ENCODE assay signal across 20 cellular contexts in genomic region chr1:982765-983436, GRCh38. TPM values are rescaled to one million over a fixed set of nuclear protein-coding genes. Genes with fewer than 3 reads are reported as not detected.
DNase-seq lines count a peak whose midpoint lies in the region; ATAC-seq, FAIRE-seq and TF ChIP-seq lines count a peak whose summit lies in the region.
"Had no signal": no experiment of that assay in that cellular context is flagged by ENCODE, and none has a peak within 500 bp of the region (broad histone marks: within the 10 kb centered on the region; RNA-seq: fewer than 3 reads in every experiment).

No MANE protein-coding gene starts in this region.

- H2AFZ ChIP-seq in K562 (ENCODE audit: low read depth, low read length) (no peak overlapping the region), keratinocyte (ENCODE audit: control insufficient read depth, low read length) (no peak overlapping the region)

- no peak for TF ChIP-seq RAD21 in K562 (CRISPR knock-in tag; conservative IDR thresholded peaks at IDR 0.05 in 1 of 2, IDR thresholded peaks at IDR 0.05 in 1 of 2)

- no peak overlapping the region for H3K27ac Mint-ChIP-seq in activated naive CD8-positive, alpha-beta T cell treated with anti-CD3 and anti-CD28 coated beads for 36 hours
- H3K27ac Mint-ChIP-seq: CD14-positive monocyte had no signal

- dilution Hi-C loops in keratinocyte (cut with MboI; ENCODE audit: extremely low pct_ligation_motif_present, low sequenced_read_pairs) = no loop called here

- in situ Hi-C loops in K562 (cut with MboI) (loop anchor here (10.0 kb wide), 1 partner anchor 82 kb away; no protein-coding TSS in a partner anchor), KBM-7 (cut with MboI; ENCODE audit: low pct_unique_long_range_greater_than_20kb, low sequenced_read_pairs) (no loop called here)

- H3K27ac ChIP-seq in K562 (ENCODE audit: extremely low read depth, low read depth, low read length) = no peak overlapping the region
- H3K27ac ChIP-seq in keratinocyte (ENCODE audit: control insufficient read depth, insufficient read depth, low read length) = no peak overlapping the region
- H3K27ac ChIP-seq: HL-60, KMS-11, SJSA1 had no signal

- no peaks in the 10 kb centered on the region for H3K4me1 Mint-ChIP-seq in activated naive CD8-positive, alpha-beta T cell treated with anti-CD3 and anti-CD28 coated beads for 36 hours
- H3K4me1 Mint-ChIP-seq: CD14-positive monocyte had no signal

- no peaks in the 10 kb centered on the region for H3K36me3 ChIP-seq in K562 (ENCODE audit: control insufficient read depth, insufficient read depth, low read length)
- no peaks in the 10 kb centered on the region for H3K36me3 ChIP-seq in keratinocyte (ENCODE audit: control insufficient read depth in 2 of 2, extremely low read depth in 1 of 2, insufficient read depth in 2 of 2, low read length in 2 of 2)
- H3K36me3 ChIP-seq: SJSA1 had no signal

- H4K20me1 ChIP-seq in K562 (replicated peaks; ENCODE audit: control insufficient read depth, insufficient read depth, low read length) = peaks cover 13% of the 10 kb centered on the region
- no peaks in the 10 kb centered on the region for H4K20me1 ChIP-seq in keratinocyte (ENCODE audit: control insufficient read depth, extremely low read depth, insufficient read depth, low read length)

- H3K27me3 ChIP-seq in K562 (ENCODE audit: control insufficient read depth in 2 of 2, insufficient read depth in 2 of 2, low read length in 2 of 2) = peaks cover 39 to 60% of the 10 kb centered on the region in 2 experiments; a peak in 4 of 5 replicates
- peaks cover 51% of the 10 kb centered on the region for H3K27me3 ChIP-seq in keratinocyte (ENCODE audit: control insufficient read depth, extremely low read depth, insufficient read depth, low read length)

- TF ChIP-seq CTCF in K562 (IDR thresholded peaks at IDR 0.05 in 2 of 3, conservative IDR thresholded peaks at IDR 0.05 in 1 of 3; ENCODE audit: insufficient read depth in 2 of 3, low read depth in 1 of 3, low read length in 3 of 3) (no peak), keratinocyte (optimal IDR thresholded peaks at IDR 0.05 in 1 of 3, IDR thresholded peaks at IDR 0.05 in 1 of 3, conservative IDR thresholded peaks at IDR 0.05 in 1 of 3; ENCODE audit: extremely low read depth in 1 of 3, insufficient read depth in 2 of 3, low read length in 3 of 3) (no peak)

- CTCF ChIA-PET in K562 (lab: Yijun Ruan, JAX; ENCODE audit: low intra/inter-chr PET ratio) = interaction anchor here (2.9 kb wide), 1 partner anchor 81 kb away, joined by 27 read pairs; no protein-coding TSS in a partner anchor

- ATAC-seq in Right ventricle myocardium inferior = no peak
- no peak for ATAC-seq in Right ventricle myocardium superior (ENCODE audit: poor library complexity)
- ATAC-seq in K562 = no peak

- no peaks in the 10 kb centered on the region for H3K36me3 Mint-ChIP-seq in activated naive CD8-positive, alpha-beta T cell treated with anti-CD3 and anti-CD28 coated beads for 36 hours
- H3K36me3 Mint-ChIP-seq: CD14-positive monocyte had no signal

- H3K4me3 ChIP-seq in K562 (no peak overlapping the region), keratinocyte (ENCODE audit: control insufficient read depth in 2 of 3, extremely low read depth in 1 of 3, insufficient read depth in 2 of 3, low read depth in 1 of 3, low read length in 3 of 3) (no peak overlapping the region)
- H3K4me3 ChIP-seq: A549, SJSA1 had no signal

- no peak for TF ChIP-seq EP300 in K562 (IDR thresholded peaks at IDR 0.05; ENCODE audit: low read length)

- intact Hi-C loops in Right ventricle myocardium inferior (cut with DNase I) = no loop called here
- intact Hi-C loops in Right ventricle myocardium superior (cut with DNase I) = no loop called here
- intact Hi-C loops in K562 (cut with micrococcal nuclease) = loop anchor here (10.0 kb wide), 1 partner anchor 312 kb away; no protein-coding TSS in a partner anchor

- H3K27me3 Mint-ChIP-seq in activated naive CD8-positive, alpha-beta T cell treated with anti-CD3 and anti-CD28 coated beads for 36 hours = peaks cover 33% of the 10 kb centered on the region

- H3K4me2 ChIP-seq in K562 (ENCODE audit: insufficient read depth, low read length) (no peak overlapping the region), keratinocyte (ENCODE audit: control insufficient read depth, extremely low read depth, insufficient read depth, low read depth, low read length) (peak overlapping the region; percentile 16)
- H3K4me2 ChIP-seq: A549, KMS-11 had no signal

- H3K4me1 ChIP-seq in K562 (replicated peaks in 1 of 2; ENCODE audit: control insufficient read depth in 2 of 2, insufficient read depth in 2 of 2, low read length in 2 of 2) (peaks cover 0 to 61% of the 10 kb centered on the region in 2 experiments; a peak in 3 of 5 replicates), keratinocyte (ENCODE audit: control insufficient read depth, extremely low read depth, insufficient read depth, low read length) (no peaks in the 10 kb centered on the region)
- H3K4me1 ChIP-seq: A549, Caco-2 had no signal

- peak overlapping the region in 1 of 2 experiments; percentile 37; a peak in 1 of 4 replicates for H3K9ac ChIP-seq in K562 (ENCODE audit: insufficient read depth in 1 of 2, low read depth in 2 of 2, low read length in 2 of 2)
- no peak overlapping the region for H3K9ac ChIP-seq in keratinocyte (ENCODE audit: control insufficient read depth, extremely low read depth, insufficient read depth, low read length)
- H3K9ac ChIP-seq: KMS-11 had no signal

- H3K9me3 ChIP-seq in K562 (replicated peaks; ENCODE audit: control insufficient read depth, insufficient read depth, low read depth, low read length) (no peaks in the 10 kb centered on the region), keratinocyte (ENCODE audit: control insufficient read depth, low read depth, low read length) (no peaks in the 10 kb centered on the region)
- H3K9me3 ChIP-seq: A549, Caco-2, SJSA1 had no signal

- TF ChIP-seq POLR2A in K562 (conservative IDR thresholded peaks at IDR 0.05) = no peak

- H3K79me2 ChIP-seq in K562 (ENCODE audit: control insufficient read depth, insufficient read depth, low read length) (no peaks in the 10 kb centered on the region), keratinocyte (ENCODE audit: control insufficient read depth, insufficient read depth, low read length) (no peaks in the 10 kb centered on the region)

- FAIRE-seq in K562 (lab: Jason Lieb, UNC) (no peak), keratinocyte (lab: Jason Lieb, UNC) (no peak)
- FAIRE-seq: A549 had no signal

- no peak overlapping the region for H3K4me3 Mint-ChIP-seq in activated naive CD8-positive, alpha-beta T cell treated with anti-CD3 and anti-CD28 coated beads for 36 hours

- POLR2A ChIA-PET in K562 (lab: Yijun Ruan, JAX) = interaction anchor here (0.6 to 1.7 kb wide), 7 partner anchors 12 to 351 kb away, joined by 3 to 8 read pairs (median 4); partner anchors contain the start of genes PLEKHN1 and TNFRSF18

- 12% methylated on average over 43 of the region's 43 CpGs for WGBS in K562 (ENCODE audit: insufficient coverage, low coverage, missing lambda C conversion rate)

- no peaks in the 10 kb centered on the region for H3K9me3 Mint-ChIP-seq in activated naive CD8-positive, alpha-beta T cell treated with anti-CD3 and anti-CD28 coated beads for 36 hours

- DNase-seq in Right ventricle myocardium inferior (ENCODE audit: missing footprints) (peak; percentile 63), Right ventricle myocardium superior (no peak), K562 (ENCODE audit: extremely low read depth in 1 of 4, low spot score in 3 of 4) (no peak), keratinocyte (ENCODE audit: low read depth, low spot score) (no peak), KBM-7 (no peak)
- DNase-seq in activated naive CD8-positive, alpha-beta T cell treated with anti-CD3 and anti-CD28 coated beads for 36 hours = no peak
- DNase-seq in central memory CD4-positive, alpha-beta T cell = no peak
- DNase-seq in stimulated activated naive CD4-positive, alpha-beta T cell treated with Interleukin-2 at 50 U/mL for 16 hours (lab: John Stamatoyannopoulos, UW) = no peak
- DNase-seq: Caco-2, GOT3, NCI-H1105, NCI-H187 treated with DMSO at 0.1 percent for 48 hours, NCI-H2171 treated with DMSO at 0.1 percent for 48 hours had no signal

- no peaks in the 10 kb centered on the region for H3K9me1 ChIP-seq in K562 (ENCODE audit: control insufficient read depth, insufficient read depth, low read length)
- no peaks in the 10 kb centered on the region for H3K9me1 ChIP-seq in keratinocyte (ENCODE audit: control insufficient read depth, extremely low read depth, insufficient read depth, low read length)

- BruUV-seq in K562 (replicated peaks; lab: Mats Ljungman, UMichigan) = no TSS peak

RNA-seq across cellular contexts. Expression of gene PERM1, which starts 1.0 kb away (rescaled TPM):
- total RNA-seq in Right ventricle myocardium inferior (174 TPM), Right ventricle myocardium superior (170 TPM), K562 (2014; rRNA removed) (not detected in 2 replicates), K562 (2014; rRNA removed; fragmentation: Illumina TruSeq; extraction: Trizol) (not detected in 2 replicates), K562 (2015; rRNA removed; fragmentation: Illumina TruSeq; extraction: Trizol) (not detected in 2 replicates), K562 (2021) (not detected in 2 replicates)
- 0.30 and 1.0 TPM in 2 replicates for total RNA-seq in K562 (2011; cell fraction: chromatin; rRNA removed; ENCODE audit: low replicate concordance)
- 0.39 and 0.67 TPM in 2 replicates for total RNA-seq in K562 (2011; cell fraction: nucleolus; rRNA removed)
- 0.23 and 0.29 TPM in 2 replicates for total RNA-seq in K562 (2011; cell fraction: nucleoplasm; rRNA removed)
- polyA plus RNA-seq in K562 (2011; rRNA removed) (0.04 TPM in 1 of 2 replicates, not detected in the other), K562 (2014; fragmentation: Illumina TruSeq; extraction: Trizol) (not detected in 2 replicates), K562 (2014; fragmentation: Nextera tagmentation; extraction: Ambion mirVana) (not detected), K562 (2014; rRNA removed) (not detected in 2 replicates), keratinocyte (not detected in 3 replicates)
- 0.06 TPM in 1 of 2 replicates, not detected in the other for polyA plus RNA-seq in K562 (2011; cell fraction: cytosol; rRNA removed)
- 0.18 and 0.25 TPM in 2 replicates for polyA plus RNA-seq in K562 (2011; cell fraction: nucleus; rRNA removed)
- polyA plus RNA-seq in K562 (2012) = 0.46 and 0.48 TPM in 2 replicates
- polyA minus RNA-seq in K562 (2011; rRNA and poly(A)+ RNA removed) = not detected in 2 replicates
- not detected in 2 replicates for polyA minus RNA-seq in K562 (2011; cell fraction: cytosol; rRNA and poly(A)+ RNA removed)
- 0.33 TPM in 1 of 2 replicates, not detected in the other for polyA minus RNA-seq in K562 (2011; cell fraction: nucleus; rRNA and poly(A)+ RNA removed)
- not detected for polyA plus RNA-seq in keratinocyte (2011; ENCODE audit: low read depth)
- not detected in 2 replicates for polyA plus RNA-seq in keratinocyte (2011; cell fraction: cytosol; rRNA removed)
- not detected in 2 replicates for polyA plus RNA-seq in keratinocyte (2011; cell fraction: nucleus; rRNA removed)
- 6.3 and 8.5 TPM in 2 replicates for polyA plus RNA-seq in keratinocyte (2012; ENCODE audit: low replicate concordance)
- not detected in 3 replicates for polyA minus RNA-seq in keratinocyte
- not detected for polyA minus RNA-seq in keratinocyte (2011; cell fraction: cytosol; rRNA and poly(A)+ RNA removed)
- not detected in 2 replicates for polyA minus RNA-seq in keratinocyte (2011; cell fraction: nucleus; rRNA and poly(A)+ RNA removed)
- not detected for total RNA-seq in activated naive CD8-positive, alpha-beta T cell treated with anti-CD3 and anti-CD28 coated beads for 36 hours
- total RNA-seq: MCF 10A, NCI-H460 had no signal
- polyA plus RNA-seq: CD14-positive monocyte had no signal

RNA-seq across cellular contexts. Expression of gene PLEKHN1, which starts 16.6 kb away (rescaled TPM):
- total RNA-seq in Right ventricle myocardium inferior (not detected), Right ventricle myocardium superior (not detected), K562 (2014; rRNA removed) (0.09 and 0.69 TPM in 2 replicates), K562 (2014; rRNA removed; fragmentation: Illumina TruSeq; extraction: Trizol) (0.07 TPM in 1 of 2 replicates, not detected in the other), K562 (2015; rRNA removed; fragmentation: Illumina TruSeq; extraction: Trizol) (0.11 and 0.18 TPM in 2 replicates), K562 (2021) (1.2 and 1.5 TPM in 2 replicates)
- total RNA-seq in K562 (2011; cell fraction: chromatin; rRNA removed; ENCODE audit: low replicate concordance) = 0.99 and 3.5 TPM in 2 replicates
- total RNA-seq in K562 (2011; cell fraction: nucleolus; rRNA removed) = 1.2 and 2.6 TPM in 2 replicates
- total RNA-seq in K562 (2011; cell fraction: nucleoplasm; rRNA removed) = 0.88 and 1.6 TPM in 2 replicates
- polyA plus RNA-seq in K562 (2011; rRNA removed) (0.13 and 0.34 TPM in 2 replicates), K562 (2014; fragmentation: Illumina TruSeq; extraction: Trizol) (0.13 and 0.69 TPM in 2 replicates), K562 (2014; fragmentation: Nextera tagmentation; extraction: Ambion mirVana) (not detected), K562 (2014; rRNA removed) (0.52 and 0.80 TPM in 2 replicates), keratinocyte (2.5 to 4.9 TPM (median 3.8 TPM) in 3 replicates)
- polyA plus RNA-seq in K562 (2011; cell fraction: cytosol; rRNA removed) = 0.12 and 0.37 TPM in 2 replicates
- polyA plus RNA-seq in K562 (2011; cell fraction: nucleus; rRNA removed) = 2.6 and 3.6 TPM in 2 replicates
- polyA plus RNA-seq in K562 (2012) = 0.47 and 1.4 TPM in 2 replicates
- not detected in 2 replicates for polyA minus RNA-seq in K562 (2011; rRNA and poly(A)+ RNA removed)
- polyA minus RNA-seq in K562 (2011; cell fraction: cytosol; rRNA and poly(A)+ RNA removed) = 0.55 TPM in 1 of 2 replicates, not detected in the other
- 1.3 and 1.8 TPM in 2 replicates for polyA minus RNA-seq in K562 (2011; cell fraction: nucleus; rRNA and poly(A)+ RNA removed)
- polyA plus RNA-seq in keratinocyte (2011; ENCODE audit: low read depth) = 4.0 TPM
- 1.4 and 4.6 TPM in 2 replicates for polyA plus RNA-seq in keratinocyte (2011; cell fraction: cytosol; rRNA removed)
- 14.0 and 25.9 TPM in 2 replicates for polyA plus RNA-seq in keratinocyte (2011; cell fraction: nucleus; rRNA removed)
- 10.0 and 12.7 TPM in 2 replicates for polyA plus RNA-seq in keratinocyte (2012; ENCODE audit: low replicate concordance)
- 2.1 to 7.9 TPM (median 2.2 TPM) in 3 replicates for polyA minus RNA-seq in keratinocyte
- polyA minus RNA-seq in keratinocyte (2011; cell fraction: cytosol; rRNA and poly(A)+ RNA removed) = 5.8 TPM
- 9.8 and 12.5 TPM in 2 replicates for polyA minus RNA-seq in keratinocyte (2011; cell fraction: nucleus; rRNA and poly(A)+ RNA removed)
- 1 to 10 TPM in 1 of 2 experiments, under 1 TPM in 1; 0.85 to 1.3 TPM for total RNA-seq in activated naive CD8-positive, alpha-beta T cell treated with anti-CD3 and anti-CD28 coated beads for 36 hours

RNA-seq across cellular contexts. Expression of gene HES4, which starts 17.0 kb away (rescaled TPM):
- total RNA-seq in Right ventricle myocardium inferior = 36.7 TPM
- total RNA-seq in Right ventricle myocardium superior = 27.4 TPM
- 5.7 and 23.9 TPM in 2 replicates for total RNA-seq in K562 (2011; cell fraction: chromatin; rRNA removed; ENCODE audit: low replicate concordance)
- total RNA-seq in K562 (2011; cell fraction: nucleolus; rRNA removed) = 54.5 and 57.7 TPM in 2 replicates
- 14.9 and 19.0 TPM in 2 replicates for total RNA-seq in K562 (2011; cell fraction: nucleoplasm; rRNA removed)
- 41.4 and 49.2 TPM in 2 replicates for total RNA-seq in K562 (2014; rRNA removed)
- 0.25 TPM in 1 of 2 replicates, not detected in the other for total RNA-seq in K562 (2014; rRNA removed; fragmentation: Illumina TruSeq; extraction: Trizol)
- total RNA-seq in K562 (2015; rRNA removed; fragmentation: Illumina TruSeq; extraction: Trizol) = 1.9 TPM in 2 replicates
- total RNA-seq in K562 (2021) = 40.5 and 44.3 TPM in 2 replicates
- polyA plus RNA-seq in K562 (2011; rRNA removed) = 5.3 and 10.4 TPM in 2 replicates
- 18.6 and 66.9 TPM in 2 replicates for polyA plus RNA-seq in K562 (2011; cell fraction: cytosol; rRNA removed)
- polyA plus RNA-seq in K562 (2011; cell fraction: nucleus; rRNA removed) = 86.7 and 173 TPM in 2 replicates
- polyA plus RNA-seq in K562 (2012) = 8.3 and 15.7 TPM in 2 replicates
- polyA plus RNA-seq in K562 (2014; fragmentation: Illumina TruSeq; extraction: Trizol) = 0.21 and 0.61 TPM in 2 replicates
- polyA plus RNA-seq in K562 (2014; fragmentation: Nextera tagmentation; extraction: Ambion mirVana) = not detected
- 33.7 and 43.7 TPM in 2 replicates for polyA plus RNA-seq in K562 (2014; rRNA removed)
- polyA minus RNA-seq in K562 (2011; rRNA and poly(A)+ RNA removed) = 0.21 TPM in 1 of 2 replicates, not detected in the other
- 3.6 and 11.6 TPM in 2 replicates for polyA minus RNA-seq in K562 (2011; cell fraction: cytosol; rRNA and poly(A)+ RNA removed)
- 7.2 and 11.6 TPM in 2 replicates for polyA minus RNA-seq in K562 (2011; cell fraction: nucleus; rRNA and poly(A)+ RNA removed)
- polyA plus RNA-seq in keratinocyte = 3.0 to 14.7 TPM (median 3.1 TPM) in 3 replicates
- polyA plus RNA-seq in keratinocyte (2011; ENCODE audit: low read depth) = 9.0 TPM
- 4.3 and 19.7 TPM in 2 replicates for polyA plus RNA-seq in keratinocyte (2011; cell fraction: cytosol; rRNA removed)
- polyA plus RNA-seq in keratinocyte (2011; cell fraction: nucleus; rRNA removed) = 35.8 and 69.8 TPM in 2 replicates
- 4.7 and 19.6 TPM in 2 replicates for polyA plus RNA-seq in keratinocyte (2012; ENCODE audit: low replicate concordance)
- polyA minus RNA-seq in keratinocyte = 0.35 to 0.79 TPM (median 0.76 TPM) in 3 replicates
- polyA minus RNA-seq in keratinocyte (2011; cell fraction: cytosol; rRNA and poly(A)+ RNA removed) = 22.4 TPM
- polyA minus RNA-seq in keratinocyte (2011; cell fraction: nucleus; rRNA and poly(A)+ RNA removed) = 5.4 and 11.4 TPM in 2 replicates
- 1 to 10 TPM in 1 of 2 experiments, under 1 TPM in 1; 0.93 to 1.1 TPM for total RNA-seq in activated naive CD8-positive, alpha-beta T cell treated with anti-CD3 and anti-CD28 coated beads for 36 hours

RNA-seq across cellular contexts. Expression of gene KLHL17, which starts 22.5 kb away (rescaled TPM):
- total RNA-seq in Right ventricle myocardium inferior = 7.0 TPM
- 5.6 TPM for total RNA-seq in Right ventricle myocardium superior
- 105 and 413 TPM in 2 replicates for total RNA-seq in K562 (2011; cell fraction: chromatin; rRNA removed; ENCODE audit: low replicate concordance)
- total RNA-seq in K562 (2011; cell fraction: nucleolus; rRNA removed) = 347 and 361 TPM in 2 replicates
- total RNA-seq in K562 (2011; cell fraction: nucleoplasm; rRNA removed) = 167 and 188 TPM in 2 replicates
- total RNA-seq in K562 (2014; rRNA removed) = 30.7 and 30.8 TPM in 2 replicates
- total RNA-seq in K562 (2014; rRNA removed; fragmentation: Illumina TruSeq; extraction: Trizol) = 1.5 and 2.9 TPM in 2 replicates
- 13.0 and 16.3 TPM in 2 replicates for total RNA-seq in K562 (2015; rRNA removed; fragmentation: Illumina TruSeq; extraction: Trizol)
- 58.1 and 71.4 TPM in 2 replicates for total RNA-seq in K562 (2021)
- polyA plus RNA-seq in K562 (2011; rRNA removed) = 18.6 and 49.7 TPM in 2 replicates
- polyA plus RNA-seq in K562 (2011; cell fraction: cytosol; rRNA removed) = 22.8 and 35.9 TPM in 2 replicates
- 819 and 946 TPM in 2 replicates for polyA plus RNA-seq in K562 (2011; cell fraction: nucleus; rRNA removed)
- 31.2 and 45.6 TPM in 2 replicates for polyA plus RNA-seq in K562 (2012)
- 7.2 and 22.1 TPM in 2 replicates for polyA plus RNA-seq in K562 (2014; fragmentation: Illumina TruSeq; extraction: Trizol)
- under 1 TPM; 0.14 to 0.55 TPM for polyA plus RNA-seq in K562 (2014; fragmentation: Nextera tagmentation; extraction: Ambion mirVana)
- 67.3 and 84.8 TPM in 2 replicates for polyA plus RNA-seq in K562 (2014; rRNA removed)
- 3.4 and 5.1 TPM in 2 replicates for polyA minus RNA-seq in K562 (2011; rRNA and poly(A)+ RNA removed)
- polyA minus RNA-seq in K562 (2011; cell fraction: cytosol; rRNA and poly(A)+ RNA removed) = 8.9 and 14.1 TPM in 2 replicates
- 72.0 and 97.5 TPM in 2 replicates for polyA minus RNA-seq in K562 (2011; cell fraction: nucleus; rRNA and poly(A)+ RNA removed)
- polyA plus RNA-seq in keratinocyte = 6.5 to 17.8 TPM (median 8.5 TPM) in 3 replicates
- polyA plus RNA-seq in keratinocyte (2011; ENCODE audit: low read depth) = 2.2 TPM
- 1.7 and 3.4 TPM in 2 replicates for polyA plus RNA-seq in keratinocyte (2011; cell fraction: cytosol; rRNA removed)
- polyA plus RNA-seq in keratinocyte (2011; cell fraction: nucleus; rRNA removed) = 61.4 and 81.3 TPM in 2 replicates
- polyA plus RNA-seq in keratinocyte (2012; ENCODE audit: low replicate concordance) = 7.6 TPM in 2 replicates
- 3.6 to 4.8 TPM (median 4.2 TPM) in 3 replicates for polyA minus RNA-seq in keratinocyte
- 3.3 TPM for polyA minus RNA-seq in keratinocyte (2011; cell fraction: cytosol; rRNA and poly(A)+ RNA removed)
- 12.2 and 13.9 TPM in 2 replicates for polyA minus RNA-seq in keratinocyte (2011; cell fraction: nucleus; rRNA and poly(A)+ RNA removed)
- total RNA-seq in activated naive CD8-positive, alpha-beta T cell treated with anti-CD3 and anti-CD28 coated beads for 36 hours = 10 to 100 TPM; 19.5 to 22.5 TPM

RNA-seq across cellular contexts. Expression of gene NOC2L, which starts 23.8 kb away (rescaled TPM):
- 41.7 TPM for total RNA-seq in Right ventricle myocardium inferior
- total RNA-seq in Right ventricle myocardium superior = 42.8 TPM
- 185 and 348 TPM in 2 replicates for total RNA-seq in K562 (2011; cell fraction: chromatin; rRNA removed; ENCODE audit: low replicate concordance)
- 202 and 208 TPM in 2 replicates for total RNA-seq in K562 (2011; cell fraction: nucleolus; rRNA removed)
- 191 and 196 TPM in 2 replicates for total RNA-seq in K562 (2011; cell fraction: nucleoplasm; rRNA removed)
- total RNA-seq in K562 (2014; rRNA removed) = 363 and 418 TPM in 2 replicates
- total RNA-seq in K562 (2014; rRNA removed; fragmentation: Illumina TruSeq; extraction: Trizol) = 111 and 128 TPM in 2 replicates
- 214 and 216 TPM in 2 replicates for total RNA-seq in K562 (2015; rRNA removed; fragmentation: Illumina TruSeq; extraction: Trizol)
- 407 and 410 TPM in 2 replicates for total RNA-seq in K562 (2021)
- 86.6 and 118 TPM in 2 replicates for polyA plus RNA-seq in K562 (2011; rRNA removed)
- polyA plus RNA-seq in K562 (2011; cell fraction: cytosol; rRNA removed) = 166 and 242 TPM in 2 replicates
- 153 and 201 TPM in 2 replicates for polyA plus RNA-seq in K562 (2011; cell fraction: nucleus; rRNA removed)
- 162 and 252 TPM in 2 replicates for polyA plus RNA-seq in K562 (2012)
- polyA plus RNA-seq in K562 (2014; fragmentation: Illumina TruSeq; extraction: Trizol) = 200 and 279 TPM in 2 replicates
- polyA plus RNA-seq in K562 (2014; fragmentation: Nextera tagmentation; extraction: Ambion mirVana) = 1 to 10 TPM; 4.0 to 9.7 TPM
- 260 and 299 TPM in 2 replicates for polyA plus RNA-seq in K562 (2014; rRNA removed)
- 113 and 170 TPM in 2 replicates for polyA minus RNA-seq in K562 (2011; rRNA and poly(A)+ RNA removed)
- polyA minus RNA-seq in K562 (2011; cell fraction: cytosol; rRNA and poly(A)+ RNA removed) = 169 and 187 TPM in 2 replicates
- polyA minus RNA-seq in K562 (2011; cell fraction: nucleus; rRNA and poly(A)+ RNA removed) = 36.1 and 52.3 TPM in 2 replicates
- polyA plus RNA-seq in keratinocyte = 51.0 to 74.0 TPM (median 51.8 TPM) in 3 replicates
- polyA plus RNA-seq in keratinocyte (2011; ENCODE audit: low read depth) = 67.1 TPM
- 36.0 and 57.5 TPM in 2 replicates for polyA plus RNA-seq in keratinocyte (2011; cell fraction: cytosol; rRNA removed)
- 85.1 and 88.1 TPM in 2 replicates for polyA plus RNA-seq in keratinocyte (2011; cell fraction: nucleus; rRNA removed)
- polyA plus RNA-seq in keratinocyte (2012; ENCODE audit: low replicate concordance) = 43.6 and 94.6 TPM in 2 replicates
- polyA minus RNA-seq in keratinocyte = 74.9 to 110 TPM (median 79.2 TPM) in 3 replicates
- polyA minus RNA-seq in keratinocyte (2011; cell fraction: cytosol; rRNA and poly(A)+ RNA removed) = 114 TPM
- 55.0 and 58.8 TPM in 2 replicates for polyA minus RNA-seq in keratinocyte (2011; cell fraction: nucleus; rRNA and poly(A)+ RNA removed)
- 100 to 1,000 TPM; 176 to 185 TPM for total RNA-seq in activated naive CD8-positive, alpha-beta T cell treated with anti-CD3 and anti-CD28 coated beads for 36 hours

Comparison
In these comparisons a context has a peak if more than half of its experiments do, and no peak if none do; other contexts are left out.
1. RNA of gene PERM1, which starts 1.0 kb away (total RNA-seq): 174 TPM in Right ventricle myocardium inferior (single experiment) and 170 TPM in Right ventricle myocardium superior (single experiment); 0.23 to 1.0 TPM in K562 and not detected in activated naive CD8-positive, alpha-beta T cell treated with anti-CD3 and anti-CD28 coated beads for 36 hours; every median in the first group is over 10 times any median in the second.